Comparison of ENCODE assay signal across 18 cellular contexts in genomic region chr12:12800406-12801180, GRCh38. TPM values are rescaled to one million over a fixed set of nuclear protein-coding genes. Genes with fewer than 3 reads are reported as not detected.
DNase-seq lines count a peak whose midpoint lies in the region; ATAC-seq and TF ChIP-seq lines count a peak whose summit lies in the region.
"Had no signal": no experiment of that assay in that cellular context is flagged by ENCODE, and none has a peak within 500 bp of the region (broad histone marks: within the 10 kb centered on the region; RNA-seq: fewer than 3 reads in every experiment).

No MANE protein-coding gene starts in this region.

- peak overlapping the region; percentile 10 for H3K4me2 ChIP-seq in HCT116 (ENCODE audit: low read length)
- H3K4me2 ChIP-seq: SK-N-SH had no signal

- H3K79me2 ChIP-seq in HCT116 (ENCODE audit: insufficient read depth, low read length): no peaks in the 10 kb centered on the region

- no peak for TF ChIP-seq RAD21 in HCT116 (IDR thresholded peaks at IDR 0.05; ENCODE audit: low read depth)

- H3K9ac ChIP-seq in HCT116 (ENCODE audit: low read length): no peak overlapping the region
- H3K9ac ChIP-seq: SK-N-SH had no signal

- no peak overlapping the region for H3K4me3 Mint-ChIP-seq in activated T-helper 17 cell treated with anti-CD3 and anti-CD28 coated beads, Interleukin-2, amount 50 U/mL, for 72 hours
- no peak overlapping the region for H3K4me3 Mint-ChIP-seq in stimulated activated naive B cell treated with anti-CD40 and anti-IgM and Interleukin-4, amounts not matched to agents 10 μg/mL and 1 μg/mL and 100 μg/mL, for 72 hours
- H3K4me3 Mint-ChIP-seq: activated CD4-positive, alpha-beta memory T cell treated with anti-CD3 and anti-CD28 coated beads for 36 hours; CD8-positive, alpha-beta memory T cell had no signal

- H3K36me3 Mint-ChIP-seq in activated T-helper 17 cell treated with anti-CD3 and anti-CD28 coated beads, Interleukin-2, amount 50 U/mL, for 72 hours (ENCODE audit: low read depth): no peaks in the 10 kb centered on the region
- H3K36me3 Mint-ChIP-seq in stimulated activated naive B cell treated with anti-CD40 and anti-IgM and Interleukin-4, amounts not matched to agents 10 μg/mL and 1 μg/mL and 100 μg/mL, for 72 hours: peaks cover 0 to 2% of the 10 kb centered on the region in 2 donors
- H3K36me3 Mint-ChIP-seq: activated CD4-positive, alpha-beta memory T cell treated with anti-CD3 and anti-CD28 coated beads for 36 hours had no signal

- H4K20me1 ChIP-seq in HCT116 (ENCODE audit: insufficient read depth): no peaks in the 10 kb centered on the region

- H3K27ac ChIP-seq in HCT116 (ENCODE audit: low read depth, low read length) (no peak overlapping the region), left lung (no peak overlapping the region)
- H3K27ac ChIP-seq: gastrocnemius medialis, ovary, testis had no signal

- peaks cover 34 to 51% of the 10 kb centered on the region in 2 experiments for H3K4me1 ChIP-seq in HCT116 (ENCODE audit: control insufficient read depth in 1 of 2, insufficient read depth in 2 of 2, low read length in 2 of 2)
- peaks cover 0 to 19% of the 10 kb centered on the region in 2 donors for H3K4me1 ChIP-seq in left lung
- H3K4me1 ChIP-seq: gastrocnemius medialis, testis had no signal

- H3K9me3 ChIP-seq in HCT116 (ENCODE audit: control insufficient read depth in 1 of 2, insufficient read depth in 1 of 2, low read depth in 1 of 2, low read length in 2 of 2): no peaks in the 10 kb centered on the region
- no peaks in the 10 kb centered on the region for H3K9me3 ChIP-seq in left lung
- H3K9me3 ChIP-seq: gastrocnemius medialis, ovary, SK-N-SH, testis had no signal

- no peaks in the 10 kb centered on the region for H3K9me3 Mint-ChIP-seq in activated T-helper 17 cell treated with anti-CD3 and anti-CD28 coated beads, Interleukin-2, amount 50 U/mL, for 72 hours
- no peaks in the 10 kb centered on the region for H3K9me3 Mint-ChIP-seq in stimulated activated naive B cell treated with anti-CD40 and anti-IgM and Interleukin-4, amounts not matched to agents 10 μg/mL and 1 μg/mL and 100 μg/mL, for 72 hours
- H3K9me3 Mint-ChIP-seq: activated CD4-positive, alpha-beta memory T cell treated with anti-CD3 and anti-CD28 coated beads for 36 hours; activated T-helper 2 cell treated with anti-CD3 and anti-CD28 coated beads, Interferon-gamma antibody, Interleukin-2, Interleukin-4, amounts not matched to agents 10 μg/mL and 5 μg/mL and 100 μg/mL, durations not matched to agents 14 hours and 24 hours and 36 hours; CD8-positive, alpha-beta memory T cell had no signal

- no peak overlapping the region for H3K4me3 ChIP-seq in HCT116 (replicated peaks in 1 of 2; ENCODE audit: low read depth in 1 of 2, low read length in 2 of 2)
- H3K4me3 ChIP-seq in foreskin fibroblast (ENCODE audit: low read depth in 1 of 2, low read length in 2 of 2): no peak overlapping the region
- H3K4me3 ChIP-seq in left lung: no peak overlapping the region
- H3K4me3 ChIP-seq: gastrocnemius medialis, ovary, testis had no signal

- H2AFZ ChIP-seq in HCT116 (ENCODE audit: low read depth, low read length, poor library complexity, severe bottlenecking): no peak overlapping the region

- H3K4me1 Mint-ChIP-seq in activated T-helper 17 cell treated with anti-CD3 and anti-CD28 coated beads, Interleukin-2, amount 50 U/mL, for 72 hours: peaks cover 33% of the 10 kb centered on the region
- peaks cover 20 to 30% of the 10 kb centered on the region in 2 donors for H3K4me1 Mint-ChIP-seq in stimulated activated naive B cell treated with anti-CD40 and anti-IgM and Interleukin-4, amounts not matched to agents 10 μg/mL and 1 μg/mL and 100 μg/mL, for 72 hours

- DNase-seq in HCT116 (ENCODE audit: low read depth, low spot score) (no peak), foreskin fibroblast (peak; percentile 50 to 71), RKO (ENCODE audit: low spot score) (no peak), left lung (no peak), posterior cingulate gyrus (no peak)
- DNase-seq in stimulated activated naive B cell treated with anti-CD40 and anti-IgM and Interleukin-4, amounts not matched to agents 10 μg/mL and 1 μg/mL and 100 μg/mL, for 72 hours: no peak
- DNase-seq: activated CD4-positive, alpha-beta memory T cell treated with anti-CD3 and anti-CD28 coated beads for 36 hours; CD8-positive, alpha-beta memory T cell; gastrocnemius medialis; GF-D8; GOT3; NCI-H1417; NCI-H2227 treated with DMSO at 0.1 percent for 48 hours; ovary; SK-N-SH; testis had no signal

- intact Hi-C loops in HCT116 (cut with micrococcal nuclease): loop anchor here (10.0 kb wide), 1 partner anchor 404 kb away; no protein-coding TSS in a partner anchor
- intact Hi-C loops in left lung (cut with DNase I): no loop called here
- intact Hi-C loops in posterior cingulate gyrus (cut with DNase I): no loop called here

- TF ChIP-seq POLR2A in HCT116 (IDR thresholded peaks at IDR 0.05; ENCODE audit: borderline replicate concordance, extremely low read depth, insufficient read depth, insufficient read length): no peak

- RAD21 ChIA-PET in HCT116 (lab: Charles Lee; ENCODE audit: low non-redundant PET in 1 of 2, low total read pairs in 2 of 2, uncharacterized antibody in 2 of 2, unreplicated experiment in 2 of 2): no interaction called here

- ATAC-seq in HCT116 (no peak), left lung (no peak)
- peak; percentile 20 for ATAC-seq in activated T-helper 17 cell treated with anti-CD3 and anti-CD28 coated beads, Interleukin-2, amount 50 U/mL, for 72 hours (replicated peaks)
- no peak for ATAC-seq in stimulated activated naive B cell treated with anti-CD40 and anti-IgM and Interleukin-4, amounts not matched to agents 10 μg/mL and 1 μg/mL and 100 μg/mL, for 72 hours (replicated peaks)
- ATAC-seq: gastrocnemius medialis had no signal

- TF ChIP-seq CTCF in HCT116 (IDR thresholded peaks at IDR 0.05 in 2 of 3, conservative IDR thresholded peaks at IDR 0.05 in 1 of 3; ENCODE audit: borderline replicate concordance in 1 of 3, insufficient read depth in 1 of 3, low read depth in 2 of 3, low read length in 2 of 3): no peak
- TF ChIP-seq CTCF in foreskin fibroblast (IDR thresholded peaks at IDR 0.05; ENCODE audit: low read depth, low read length): no peak
- TF ChIP-seq CTCF in left lung (IDR thresholded peaks at IDR 0.05): no peak

- H3K27ac Mint-ChIP-seq in activated T-helper 17 cell treated with anti-CD3 and anti-CD28 coated beads, Interleukin-2, amount 50 U/mL, for 72 hours: peak overlapping the region; percentile 4
- peak overlapping the region; percentile 10 for H3K27ac Mint-ChIP-seq in stimulated activated naive B cell treated with anti-CD40 and anti-IgM and Interleukin-4, amounts not matched to agents 10 μg/mL and 1 μg/mL and 100 μg/mL, for 72 hours
- H3K27ac Mint-ChIP-seq: activated CD4-positive, alpha-beta memory T cell treated with anti-CD3 and anti-CD28 coated beads for 36 hours; activated T-helper 2 cell treated with anti-CD3 and anti-CD28 coated beads, Interferon-gamma antibody, Interleukin-2, Interleukin-4, amounts not matched to agents 10 μg/mL and 5 μg/mL and 100 μg/mL, durations not matched to agents 14 hours and 24 hours and 36 hours had no signal

- H3K27me3 ChIP-seq in HCT116 (ENCODE audit: insufficient read depth, low read length) (no peaks in the 10 kb centered on the region), left lung (no peaks in the 10 kb centered on the region)
- H3K27me3 ChIP-seq: gastrocnemius medialis, ovary, testis had no signal

- no peaks in the 10 kb centered on the region for H3K27me3 Mint-ChIP-seq in activated T-helper 17 cell treated with anti-CD3 and anti-CD28 coated beads, Interleukin-2, amount 50 U/mL, for 72 hours
- no peaks in the 10 kb centered on the region for H3K27me3 Mint-ChIP-seq in stimulated activated naive B cell treated with anti-CD40 and anti-IgM and Interleukin-4, amounts not matched to agents 10 μg/mL and 1 μg/mL and 100 μg/mL, for 72 hours
- H3K27me3 Mint-ChIP-seq: activated CD4-positive, alpha-beta memory T cell treated with anti-CD3 and anti-CD28 coated beads for 36 hours had no signal

- CTCF ChIA-PET in HCT116 (lab: Charles Lee): no interaction called here

- POLR2A ChIA-PET in HCT116 (lab: Charles Lee): no interaction called here

- no peaks in the 10 kb centered on the region for H3K36me3 ChIP-seq in HCT116 (ENCODE audit: control insufficient read depth in 1 of 2, insufficient read depth in 2 of 2, low read length in 2 of 2)
- no peaks in the 10 kb centered on the region for H3K36me3 ChIP-seq in left lung
- H3K36me3 ChIP-seq: gastrocnemius medialis, ovary had no signal

- BruUV-seq in HCT116 (replicated peaks; lab: Mats Ljungman, UMichigan): no TSS peak

- no peaks in the 10 kb centered on the region for H3K9me2 ChIP-seq in HCT116 (ENCODE audit: insufficient read depth)
- H3K9me2 ChIP-seq: SK-N-SH had no signal

TF ChIP-seq in HCT116, 20 proteins besides CTCF, POLR2A, EP300 and RAD21:
- TF ChIP-seq SP1 (IDR thresholded peaks at IDR 0.05; ENCODE audit: low read depth): 0 out of 2 replicates have a peak, but pooled peaks have one; percentile 26
- no peak for TF ChIP-seq SRF (IDR thresholded peaks at IDR 0.05; ENCODE audit: low read depth)

RNA-seq across cellular contexts. Expression of gene DDX47, which starts 12.6 kb away (rescaled TPM):
- total RNA-seq in HCT116 (2021; ENCODE audit: unreplicated experiment): 103 TPM
- 47.9 and 52.6 TPM in 2 replicates for polyA plus RNA-seq in HCT116 (2012)
- 10 to 100 TPM; 90.0 to 90.4 TPM for total RNA-seq in activated T-helper 17 cell treated with anti-CD3 and anti-CD28 coated beads, Interleukin-2, amount 50 U/mL, for 72 hours
- total RNA-seq in left lung: 10 to 100 TPM; 44.0 to 48.6 TPM

RNA-seq across cellular contexts. Expression of gene APOLD1, which starts 15.1 kb away (rescaled TPM):
- total RNA-seq in HCT116 (2021; ENCODE audit: unreplicated experiment) (3.9 TPM), left lung (1 to 10 TPM; 7.3 to 8.9 TPM)
- 1.6 and 2.5 TPM in 2 replicates for polyA plus RNA-seq in HCT116 (2012)
- 10 to 100 TPM in 1 of 2 donors, 1 to 10 TPM in 1; 8.7 to 42.2 TPM for total RNA-seq in activated T-helper 17 cell treated with anti-CD3 and anti-CD28 coated beads, Interleukin-2, amount 50 U/mL, for 72 hours

Comparison
In these comparisons a context has a peak if more than half of its experiments do, and no peak if none do; other contexts are left out.
1. DNase-seq: peak in foreskin fibroblast (2 of 2); none in HCT116 (single experiment), stimulated activated naive B cell treated with anti-CD40 and anti-IgM and Interleukin-4, amounts not matched to agents 10 μg/mL and 1 μg/mL and 100 μg/mL, for 72 hours (single experiment), RKO (single experiment), left lung (0 of 2) and posterior cingulate gyrus (0 of 10).